17 cellular contexts compared by ENCODE assay signal in the genomic region with DNA sequence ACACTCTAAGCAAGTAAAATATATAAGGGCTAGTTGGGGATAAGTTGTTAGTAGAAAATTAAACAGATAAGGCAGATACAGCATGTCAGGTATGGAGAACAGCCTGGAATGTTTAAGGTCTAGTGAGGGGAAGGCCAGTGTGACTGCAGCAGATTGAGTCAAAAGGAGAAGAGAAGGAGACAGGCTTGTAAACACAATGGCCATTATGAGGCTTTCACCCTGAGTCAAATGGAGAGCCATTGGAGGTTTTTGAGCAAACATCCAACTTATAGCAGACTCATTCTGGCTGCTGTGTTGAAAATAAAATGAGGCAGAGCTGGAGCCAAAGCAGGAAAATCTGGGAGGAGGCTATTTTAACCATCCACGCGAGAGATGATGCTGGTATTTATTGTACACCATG.
A peak's percentile ranks its signal among the peaks of the same experiment; 100 is the strongest.
DNase-seq lines count a peak whose midpoint lies in the region; ATAC-seq and TF ChIP-seq lines count a peak whose summit lies in the region.
"Had no signal": no experiment of that assay in that cellular context is flagged by ENCODE, and none has a peak within 500 bp of the region (broad histone marks: within the 10 kb centered on the region; RNA-seq: fewer than 3 reads in every experiment).

No MANE protein-coding gene starts in this region.

- DNase-seq in activated T-cell treated with anti-CD3 and anti-CD28 coated beads, Interleukin-2, amount 50 U/mL, for 72 hours: peak; percentile 16 to 39
- no peak for DNase-seq in activated T-cell treated with anti-CD3 and anti-CD28 coated beads, Interleukin-2, amount 50 U/mL, for 1 hour
- DNase-seq in CD4-positive, alpha-beta memory T cell: no peak
- DNase-seq: activated CD4-positive, alpha-beta T cell treated with anti-CD3 and anti-CD28 coated beads for 1 hour; activated effector memory CD4-positive, alpha-beta T cell treated with anti-CD3 and anti-CD28 coated beads, Interleukin-2, amount 50 U/mL, for 16 hours; caudate nucleus; naive thymus-derived CD8-positive, alpha-beta T cell; NCI-H1930 had no signal

- H3K79me2 ChIP-seq in OCI-LY3 (ENCODE audit: low read length) (no peaks in the 10 kb centered on the region), parathyroid adenoma (no peaks in the 10 kb centered on the region)

- intact Hi-C loops in CD4-positive, alpha-beta memory T cell (cut with micrococcal nuclease): no loop called here

- H3K4me1 ChIP-seq in OCI-LY3 (ENCODE audit: low read length): peaks cover 18% of the 10 kb centered on the region
- H3K4me1 ChIP-seq in parathyroid adenoma: peaks cover 12% of the 10 kb centered on the region
- peaks cover 6% of the 10 kb centered on the region for H3K4me1 ChIP-seq in CD4-positive, alpha-beta memory T cell (ENCODE audit: insufficient read depth, low read length)

- H3K4me3 ChIP-seq in OCI-LY3 (ENCODE audit: low read length): no peak overlapping the region
- no peak overlapping the region for H3K4me3 ChIP-seq in parathyroid adenoma (ENCODE audit: low read depth, low read length)
- no peak overlapping the region for H3K4me3 ChIP-seq in CD4-positive, alpha-beta memory T cell (ENCODE audit: low read length in 2 of 2)
- H3K4me3 ChIP-seq: K562, prostate gland, skin epidermis had no signal

- CTCF ChIA-PET in CD4-positive, alpha-beta memory T cell (lab: Charles Lee; ENCODE audit: partially characterized antibody): no interaction called here

- H3K36me3 ChIP-seq in OCI-LY3 (replicated peaks; ENCODE audit: low read depth, low read length) (no peaks in the 10 kb centered on the region), parathyroid adenoma (ENCODE audit: control insufficient read depth, insufficient read depth, low read length) (no peaks in the 10 kb centered on the region)
- H3K36me3 ChIP-seq in CD4-positive, alpha-beta memory T cell (ENCODE audit: insufficient read depth, low read length): no peaks in the 10 kb centered on the region
- H3K36me3 ChIP-seq: prostate gland had no signal

- H3K36me3 Mint-ChIP-seq in activated T-cell treated with anti-CD3 and anti-CD28 coated beads, Interleukin-2, amount 50 U/mL, for 72 hours (ENCODE audit: insufficient read depth in 2 of 2): peaks cover 0 to 2% of the 10 kb centered on the region in 2 donors
- no peaks in the 10 kb centered on the region for H3K36me3 Mint-ChIP-seq in CD4-positive, alpha-beta memory T cell
- no peaks in the 10 kb centered on the region for H3K36me3 Mint-ChIP-seq in stimulated activated memory B cell treated with anti-CD40 and anti-IgM and Interleukin-4, amounts not matched to agents 10 μg/mL and 1 μg/mL and 100 μg/mL, for 72 hours
- H3K36me3 Mint-ChIP-seq: CD14-positive monocyte; naive thymus-derived CD8-positive, alpha-beta T cell had no signal

- H4K20me1 ChIP-seq in OCI-LY3 (ENCODE audit: insufficient read depth, low read length): no peaks in the 10 kb centered on the region

- no peak overlapping the region for H3K9ac ChIP-seq in OCI-LY3 (ENCODE audit: low read length)
- H3K9ac ChIP-seq in parathyroid adenoma: no peak overlapping the region

- no peak overlapping the region for H3K27ac Mint-ChIP-seq in activated T-cell treated with anti-CD3 and anti-CD28 coated beads, Interleukin-2, amount 50 U/mL, for 72 hours
- no peak overlapping the region for H3K27ac Mint-ChIP-seq in CD4-positive, alpha-beta memory T cell
- H3K27ac Mint-ChIP-seq in stimulated activated memory B cell treated with anti-CD40 and anti-IgM and Interleukin-4, amounts not matched to agents 10 μg/mL and 1 μg/mL and 100 μg/mL, for 72 hours: no peak overlapping the region
- H3K27ac Mint-ChIP-seq: CD14-positive monocyte; naive thymus-derived CD8-positive, alpha-beta T cell had no signal

- H3K4me2 ChIP-seq in OCI-LY3 (ENCODE audit: low read length): peak overlapping the region; percentile 7
- H3K4me2 ChIP-seq in parathyroid adenoma (ENCODE audit: low read length): no peak overlapping the region

- no peaks in the 10 kb centered on the region for H3K9me3 ChIP-seq in OCI-LY3 (ENCODE audit: insufficient read depth, low read length)
- no peaks in the 10 kb centered on the region for H3K9me3 ChIP-seq in parathyroid adenoma (ENCODE audit: control insufficient read depth, low read length)
- no peaks in the 10 kb centered on the region for H3K9me3 ChIP-seq in CD4-positive, alpha-beta memory T cell (ENCODE audit: control insufficient read depth in 1 of 2, low read length in 2 of 2)
- H3K9me3 ChIP-seq: prostate gland had no signal

- H3K4me3 Mint-ChIP-seq in activated T-cell treated with anti-CD3 and anti-CD28 coated beads, Interleukin-2, amount 50 U/mL, for 72 hours: peak overlapping the region in 1 of 2 donors; percentile 1
- H3K4me3 Mint-ChIP-seq in CD4-positive, alpha-beta memory T cell: no peak overlapping the region
- no peak overlapping the region for H3K4me3 Mint-ChIP-seq in stimulated activated memory B cell treated with anti-CD40 and anti-IgM and Interleukin-4, amounts not matched to agents 10 μg/mL and 1 μg/mL and 100 μg/mL, for 72 hours
- H3K4me3 Mint-ChIP-seq: CD14-positive monocyte; naive thymus-derived CD8-positive, alpha-beta T cell had no signal

- H3K4me1 Mint-ChIP-seq in activated T-cell treated with anti-CD3 and anti-CD28 coated beads, Interleukin-2, amount 50 U/mL, for 72 hours (ENCODE audit: low read depth): peaks cover 44% of the 10 kb centered on the region
- H3K4me1 Mint-ChIP-seq in CD4-positive, alpha-beta memory T cell: peaks cover 7 to 21% (median 13%) of the 10 kb centered on the region in 4 donors
- peaks cover 22% of the 10 kb centered on the region for H3K4me1 Mint-ChIP-seq in stimulated activated memory B cell treated with anti-CD40 and anti-IgM and Interleukin-4, amounts not matched to agents 10 μg/mL and 1 μg/mL and 100 μg/mL, for 72 hours

- TF ChIP-seq CTCF in OCI-LY3 (IDR thresholded peaks at IDR 0.05; ENCODE audit: low read depth, low read length) (no peak), parathyroid adenoma (IDR thresholded peaks at IDR 0.05) (no peak)

- no peaks in the 10 kb centered on the region for H3K27me3 ChIP-seq in OCI-LY3 (ENCODE audit: low read depth, low read length)
- H3K27me3 ChIP-seq in parathyroid adenoma (ENCODE audit: control insufficient read depth, insufficient read depth, low read length): no peaks in the 10 kb centered on the region
- no peaks in the 10 kb centered on the region for H3K27me3 ChIP-seq in CD4-positive, alpha-beta memory T cell (ENCODE audit: insufficient read depth, low read length)

- no peak overlapping the region for H3K27ac ChIP-seq in OCI-LY3 (ENCODE audit: low read length)
- H3K27ac ChIP-seq in parathyroid adenoma: peak overlapping the region; percentile 16
- H3K27ac ChIP-seq in CD4-positive, alpha-beta memory T cell (ENCODE audit: low read depth, low read length): no peak overlapping the region
- H3K27ac ChIP-seq: prostate gland, skin epidermis had no signal

- peaks cover 0 to 2% of the 10 kb centered on the region in 2 donors for H3K9me3 Mint-ChIP-seq in activated T-cell treated with anti-CD3 and anti-CD28 coated beads, Interleukin-2, amount 50 U/mL, for 72 hours
- H3K9me3 Mint-ChIP-seq in CD4-positive, alpha-beta memory T cell: no peaks in the 10 kb centered on the region
- no peaks in the 10 kb centered on the region for H3K9me3 Mint-ChIP-seq in stimulated activated memory B cell treated with anti-CD40 and anti-IgM and Interleukin-4, amounts not matched to agents 10 μg/mL and 1 μg/mL and 100 μg/mL, for 72 hours
- H3K9me3 Mint-ChIP-seq: naive thymus-derived CD8-positive, alpha-beta T cell had no signal

- POLR2A ChIA-PET in CD4-positive, alpha-beta memory T cell (lab: Charles Lee; ENCODE audit: partially characterized antibody): no interaction called here

- H3K27me3 Mint-ChIP-seq in activated T-cell treated with anti-CD3 and anti-CD28 coated beads, Interleukin-2, amount 50 U/mL, for 72 hours (ENCODE audit: low read depth): no peaks in the 10 kb centered on the region
- H3K27me3 Mint-ChIP-seq in CD4-positive, alpha-beta memory T cell: no peaks in the 10 kb centered on the region
- H3K27me3 Mint-ChIP-seq in stimulated activated memory B cell treated with anti-CD40 and anti-IgM and Interleukin-4, amounts not matched to agents 10 μg/mL and 1 μg/mL and 100 μg/mL, for 72 hours: no peaks in the 10 kb centered on the region

- H2AFZ ChIP-seq in OCI-LY3 (ENCODE audit: low read depth, low read length) (no peak overlapping the region), parathyroid adenoma (peak overlapping the region; percentile 57)

- ATAC-seq in activated T-cell treated with anti-CD3 and anti-CD28 coated beads, Interleukin-2, amount 50 U/mL, for 72 hours (replicated peaks in 1 of 2): peak; percentile 86 to 92
- ATAC-seq in HG02588 (IDR thresholded peaks at IDR 0.05; ENCODE audit: unreplicated experiment) (peak; percentile 62), GM18517 (IDR thresholded peaks at IDR 0.05; ENCODE audit: unreplicated experiment) (no peak)
- no peak for ATAC-seq in stimulated activated memory B cell treated with anti-CD40 and anti-IgM and Interleukin-4, amounts not matched to agents 10 μg/mL and 1 μg/mL and 100 μg/mL, for 72 hours
- ATAC-seq: K562; naive thymus-derived CD8-positive, alpha-beta T cell had no signal

Comparison
In these comparisons a context has a peak if more than half of its experiments do, and no peak if none do; other contexts are left out.
1. DNase-seq: peak in activated T-cell treated with anti-CD3 and anti-CD28 coated beads, Interleukin-2, amount 50 U/mL, for 72 hours (2 of 2); none in activated T-cell treated with anti-CD3 and anti-CD28 coated beads, Interleukin-2, amount 50 U/mL, for 1 hour (single experiment) and CD4-positive, alpha-beta memory T cell (0 of 5).
2. ATAC-seq: peak in activated T-cell treated with anti-CD3 and anti-CD28 coated beads, Interleukin-2, amount 50 U/mL, for 72 hours (2 of 2) and HG02588 (single experiment); none in GM18517 (single experiment) and stimulated activated memory B cell treated with anti-CD40 and anti-IgM and Interleukin-4, amounts not matched to agents 10 μg/mL and 1 μg/mL and 100 μg/mL, for 72 hours (single experiment).